8 cellular contexts compared by ENCODE assay signal in the genomic region with DNA sequence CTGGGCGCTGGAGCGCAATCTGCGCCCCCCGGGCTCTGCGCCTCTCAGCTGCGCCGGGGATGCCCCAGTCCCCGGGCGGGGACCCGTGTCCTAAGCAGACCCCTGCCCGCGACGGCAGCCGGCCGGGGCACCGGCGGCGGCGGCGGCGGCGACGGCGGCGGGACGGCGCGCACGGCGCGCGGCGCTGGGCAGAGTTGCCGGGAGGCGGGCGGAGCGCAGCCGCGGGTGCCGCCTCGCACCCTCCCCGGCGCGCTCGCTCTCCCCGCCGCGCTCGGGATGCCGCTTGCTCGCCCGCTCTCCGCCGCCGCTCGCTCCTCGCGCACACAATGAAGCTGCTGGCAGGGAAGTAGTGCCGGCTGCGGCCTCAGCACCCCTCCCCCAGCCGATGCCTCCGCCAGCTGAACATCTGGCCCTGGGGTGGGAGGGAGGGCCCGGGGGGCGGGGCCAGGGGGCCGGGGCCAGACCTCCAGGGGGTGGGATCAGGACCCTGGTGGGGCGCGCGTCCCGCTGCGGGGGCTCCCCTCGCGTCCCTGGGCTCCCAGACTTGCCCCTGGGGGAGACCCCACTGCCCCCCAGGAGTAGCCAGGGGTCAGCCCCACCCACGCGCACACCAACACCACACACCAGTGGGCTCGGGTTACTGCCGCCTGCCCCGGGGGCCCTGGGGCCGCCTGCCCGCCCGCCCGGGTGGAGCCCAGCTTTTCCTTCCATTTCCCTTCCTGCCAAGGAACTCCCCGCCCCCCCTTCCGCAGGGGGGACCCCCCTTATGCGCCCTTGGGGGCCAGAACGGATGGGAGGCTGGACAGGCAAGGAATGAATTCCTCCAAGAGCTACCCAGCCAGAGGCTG. TPM values are rescaled to one million over a fixed set of nuclear protein-coding genes. Genes with fewer than 3 reads are reported as not detected.
A peak's percentile ranks its signal among the peaks of the same experiment; 100 is the strongest.
DNase-seq lines count a peak whose midpoint lies in the region; ATAC-seq and TF ChIP-seq lines count a peak whose summit lies in the region.

Gene RCOR2, minus strand, starts transcription at position 328 of the 848 bp plus-strand sequence. CDS start 708 bp downstream, outside the sequence.

- H3K4me3 Mint-ChIP-seq in CD4-positive, alpha-beta T cell, result peak within 1 kb of the TSS; percentile 82

- H3K27me3 ChIP-seq in CD4-positive, alpha-beta T cell (ENCODE audit: control insufficient read depth, insufficient read depth, low read length), result no peaks in the 10 kb centered on the region
- H3K27me3 ChIP-seq in lower lobe of right lung (ENCODE audit: low read depth), result no peaks in the 10 kb centered on the region

- H3K9me3 Mint-ChIP-seq in CD4-positive, alpha-beta T cell, result no peaks in the 10 kb centered on the region

- H3K4me1 ChIP-seq in lower lobe of right lung, result peaks cover 48% of the 10 kb centered on the region

- H3K4me3 ChIP-seq in lower lobe of right lung, result peak within 1 kb of the TSS; percentile 61

- intact Hi-C loops in CD4-positive, alpha-beta T cell (cut with DNase I, micrococcal nuclease), result no loop called here
- intact Hi-C loops in lower lobe of right lung (cut with DNase I), result no loop called here

- H3K36me3 Mint-ChIP-seq in CD4-positive, alpha-beta T cell (ENCODE audit: low read depth), result peaks cover 4% of the 10 kb centered on the region

- no peaks in the 10 kb centered on the region for H3K36me3 ChIP-seq in lower lobe of right lung

- H3K9me3 ChIP-seq in CD4-positive, alpha-beta T cell (ENCODE audit: control insufficient read depth, low read length), result no peaks in the 10 kb centered on the region
- no peaks in the 10 kb centered on the region for H3K9me3 ChIP-seq in lower lobe of right lung

- H3K27ac ChIP-seq in CD4-positive, alpha-beta T cell (ENCODE audit: low read depth, low read length), result no peak within 1 kb of the TSS
- H3K27ac ChIP-seq in lower lobe of right lung, result peak within 1 kb of the TSS; percentile 28

- POLR2A ChIA-PET in CD4-positive, alpha-beta T cell (lab: Charles Lee), result interaction anchor here (0.7 to 2.9 kb wide), 4 partner anchors 28 to 78 kb away, joined by 3 to 13 read pairs (median 6); partner anchors contain the start of gene MARK2

- H3K27ac Mint-ChIP-seq in CD4-positive, alpha-beta T cell, result no peak within 1 kb of the TSS

- no peaks in the 10 kb centered on the region for H3K27me3 Mint-ChIP-seq in CD4-positive, alpha-beta T cell

- CTCF ChIA-PET in CD4-positive, alpha-beta T cell (lab: Charles Lee), result interaction anchor here (1.3 to 1.5 kb wide), 2 partner anchors 28 to 80 kb away, joined by 3 to 6 read pairs; no protein-coding TSS in a partner anchor

- peaks cover 16% of the 10 kb centered on the region for H3K4me1 Mint-ChIP-seq in CD4-positive, alpha-beta T cell (ENCODE audit: low read depth)

- peak; percentile 34 to 66 (median 52) for DNase-seq in CD4-positive, alpha-beta T cell
- peak; percentile 79 to 94 for DNase-seq in NCI-H526 (lab: John Stamatoyannopoulos, UW)
- DNase-seq in activated CD4-positive, alpha-beta T cell treated with anti-CD3 and anti-CD28 coated beads, Interleukin-2, amount 50 U/mL, for 48 hours, result peak; percentile 67 to 71
- DNase-seq in effector CD4-positive, alpha-beta T cell, result peak; percentile 32
- DNase-seq in lower lobe of right lung, result peak; percentile 76
- DNase-seq in stimulated activated CD4-positive, alpha-beta T cell treated with anti-CD3 and anti-CD28 coated beads, Interleukin-4, amount 100 ng/mL, for 48 hours (ENCODE audit: low read depth in 2 of 2), result peak; percentile 54 to 60

- TF ChIP-seq CTCF in CD4-positive, alpha-beta T cell (IDR thresholded peaks at IDR 0.05), result no peak
- TF ChIP-seq CTCF in lower lobe of right lung (IDR thresholded peaks at IDR 0.05), result no peak

- ATAC-seq in CD4-positive, alpha-beta T cell (ENCODE audit: poor library complexity), result peak; percentile 73
- peak; percentile 35 for ATAC-seq in HG02885 (IDR thresholded peaks at IDR 0.05; ENCODE audit: poor library complexity, unreplicated experiment)
- ATAC-seq in lower lobe of right lung, result peak; percentile 42 to 66
- no peak for ATAC-seq in HG03159 (IDR thresholded peaks at IDR 0.05; ENCODE audit: unreplicated experiment)

RNA-seq across cellular contexts. Expression of gene RCOR2, which starts in this region (rescaled TPM):
- total RNA-seq in CD4-positive, alpha-beta T cell, result not detected
- 0.18 TPM for total RNA-seq in lower lobe of right lung

Comparison
In these comparisons a context has a peak if more than half of its experiments do, and no peak if none do; other contexts are left out.
1. Peak in DNase-seq and ATAC-seq in CD4-positive, alpha-beta T cell; RNA of the gene not detected or under 1 TPM.
2. Peak in DNase-seq, ATAC-seq, H3K4me3 ChIP-seq and H3K27ac ChIP-seq in lower lobe of right lung; RNA of the gene not detected or under 1 TPM.
3. DNase-seq: peak in every context shown above with its lines; median percentile 86 in NCI-H526; 76 in lower lobe of right lung; 69 in activated CD4-positive, alpha-beta T cell treated with anti-CD3 and anti-CD28 coated beads, Interleukin-2, amount 50 U/mL, for 48 hours; 57 in stimulated activated CD4-positive, alpha-beta T cell treated with anti-CD3 and anti-CD28 coated beads, Interleukin-4, amount 100 ng/mL, for 48 hours; 52 in CD4-positive, alpha-beta T cell; 32 in effector CD4-positive, alpha-beta T cell.